In the genomic region with DNA sequence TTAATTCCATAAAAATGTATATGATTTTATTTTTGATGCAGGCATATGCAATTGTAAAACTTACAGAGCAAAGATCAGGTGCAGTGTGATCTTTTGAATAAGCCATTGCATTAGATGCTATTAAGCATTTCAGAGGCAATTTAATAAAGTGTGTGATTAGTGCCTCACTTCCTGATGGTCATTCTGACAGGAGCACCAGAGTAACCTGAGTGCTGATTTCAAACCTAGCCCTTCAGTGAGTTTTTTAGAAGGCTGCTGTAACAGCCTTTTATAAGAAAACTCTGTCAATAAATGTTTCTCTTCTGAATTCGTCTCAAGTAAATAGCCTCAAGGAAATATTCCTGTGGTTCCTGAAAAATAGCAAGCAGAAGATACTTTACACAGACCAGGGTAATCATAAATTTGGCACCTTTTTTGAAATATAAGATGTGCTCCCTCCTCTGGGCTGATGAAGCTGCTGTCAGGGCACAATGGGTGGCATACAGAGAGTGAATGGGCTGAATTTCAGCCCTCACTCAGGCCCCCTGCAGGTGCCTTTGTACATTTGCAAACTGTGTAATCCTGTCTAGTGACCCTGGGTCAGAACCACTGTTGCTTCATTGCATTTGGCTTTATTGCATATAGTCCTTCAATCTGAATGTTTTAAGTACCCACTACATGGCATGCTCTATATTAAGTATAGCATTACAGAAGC, we compare ENCODE assay signal across 8 cellular contexts.
DNase-seq lines count a peak whose midpoint lies in the region; ATAC-seq, FAIRE-seq and TF ChIP-seq lines count a peak whose summit lies in the region.

No MANE protein-coding gene starts in this region.

- peak; percentile 52 for FAIRE-seq in H54 (lab: Jason Lieb, UNC)

- no peaks in the 10 kb centered on the region for H3K36me3 ChIP-seq in sigmoid colon

- no peak overlapping the region for H3K4me3 ChIP-seq in dorsolateral prefrontal cortex
- no peak overlapping the region for H3K4me3 ChIP-seq in sigmoid colon

- no peak for TF ChIP-seq EP300 in sigmoid colon (IDR thresholded peaks at IDR 0.05)

- no peak overlapping the region for H3K27ac ChIP-seq in dorsolateral prefrontal cortex
- H3K27ac ChIP-seq in sigmoid colon, result no peak overlapping the region

- in situ Hi-C loops in GM13976 (cut with MboI; ENCODE audit: low sequenced_read_pairs, unreplicated experiment), result no loop called here

- peaks cover 0 to 24% (median 13%) of the 10 kb centered on the region in 4 donors for H3K4me1 ChIP-seq in sigmoid colon

- no peaks in the 10 kb centered on the region for H3K9me3 ChIP-seq in sigmoid colon

- ATAC-seq in HG03457 (IDR thresholded peaks at IDR 0.05; ENCODE audit: unreplicated experiment), result no peak

- peak; percentile 16 for TF ChIP-seq CTCF in GM13976 (IDR thresholded peaks at IDR 0.05; ENCODE audit: borderline replicate concordance, control extremely low read depth, extremely low read depth, insufficient read depth, missing control alignments)
- TF ChIP-seq CTCF in dorsolateral prefrontal cortex (IDR thresholded peaks at IDR 0.05 in 54 of 56, conservative IDR thresholded peaks at IDR 0.05 in 2 of 56; ENCODE audit: low read depth in 1 of 56, partially characterized antibody in 56 of 56), result peak in 34 of 56 donors; percentile 7 to 55 (median 30)
- no peak for TF ChIP-seq CTCF in sigmoid colon (IDR thresholded peaks at IDR 0.05)

- no peak for TF ChIP-seq POLR2A in H54 (IDR thresholded peaks at IDR 0.05; ENCODE audit: low read depth, low read length)
- no peak for TF ChIP-seq POLR2A in sigmoid colon (IDR thresholded peaks at IDR 0.05)

- H3K27me3 ChIP-seq in dorsolateral prefrontal cortex (no peaks in the 10 kb centered on the region), sigmoid colon (no peaks in the 10 kb centered on the region)

- DNase-seq in GM13976 (ENCODE audit: low spot score) (no peak), H54 (ENCODE audit: insufficient read length, low spot score) (peak; percentile 6), NAMALWA (ENCODE audit: low spot score) (peak; percentile 68), dorsolateral prefrontal cortex (no peak), sigmoid colon (no peak), NCI-H2029 (lab: John Stamatoyannopoulos, UW) (no peak)
- DNase-seq in stimulated activated CD4-positive, alpha-beta T cell treated with anti-CD3 and anti-CD28 coated beads, Interleukin-4, amount 100 ng/mL, for 24 hours, result no peak

- 43 to 65% methylated on average over 1 of the region's 1 CpG for WGBS in sigmoid colon, 2 donors

- intact Hi-C loops in dorsolateral prefrontal cortex (cut with DNase I), result no loop called here
- intact Hi-C loops in sigmoid colon (cut with DNase I), result no loop called here

Comparison
In these comparisons a context has a peak if more than half of its experiments do, and no peak if none do; other contexts are left out.
1. DNase-seq: peak in H54 (single experiment) and NAMALWA (single experiment); none in GM13976 (single experiment), dorsolateral prefrontal cortex (0 of 10), sigmoid colon (single experiment), stimulated activated CD4-positive, alpha-beta T cell treated with anti-CD3 and anti-CD28 coated beads, Interleukin-4, amount 100 ng/mL, for 24 hours (single experiment) and NCI-H2029 (single experiment).
2. CTCF ChIP-seq: peak in GM13976 (single experiment) and dorsolateral prefrontal cortex (34 of 56); none in sigmoid colon (0 of 4).